In genomic region chr13:75549262-75550158, GRCh38 we compare ENCODE assay signal across 8 cellular contexts. TPM values are rescaled to one million over a fixed set of nuclear protein-coding genes. Genes with fewer than 3 reads are reported as not detected.
DNase-seq lines count a peak whose midpoint lies in the region; ATAC-seq and TF ChIP-seq lines count a peak whose summit lies in the region.

TSS of gene UCHL3 (plus strand) at chr13:75549791. CDS start at chr13:75549821, 30 bp downstream.

- in situ Hi-C loops in KBM-7 (cut with MboI; ENCODE audit: low pct_unique_long_range_greater_than_20kb, low sequenced_read_pairs), result no loop called here

- H3K36me3 ChIP-seq in esophagus (ENCODE audit: control insufficient read depth in 2 of 2, insufficient read depth in 2 of 2, low read length in 1 of 2), result no peaks in the 10 kb centered on the region
- no peaks in the 10 kb centered on the region for H3K36me3 ChIP-seq in muscle layer of colon (ENCODE audit: insufficient read depth, low read length)

- H3K4me1 ChIP-seq in esophagus (ENCODE audit: control insufficient read depth in 2 of 2, insufficient read depth in 2 of 2, low read length in 1 of 2) (no peaks in the 10 kb centered on the region), muscle layer of colon (ENCODE audit: insufficient read depth, low read length) (peaks cover 7% of the 10 kb centered on the region)

- H3K27ac ChIP-seq in esophagus (ENCODE audit: low read depth in 2 of 2, low read length in 1 of 2) (peak within 1 kb of the TSS; percentile 77 to 84), muscle layer of colon (ENCODE audit: low read depth, low read length) (peak within 1 kb of the TSS; percentile 36)

- peak; percentile 97 for ATAC-seq in GM21619 (IDR thresholded peaks at IDR 0.05; ENCODE audit: unreplicated experiment)
- ATAC-seq in activated T-cell treated with anti-CD3 and anti-CD28 coated beads, Interleukin-2, amount 50 U/mL, for 4 hours, result peak; percentile 92 to 93

- H3K4me1 Mint-ChIP-seq in activated T-cell treated with anti-CD3 and anti-CD28 coated beads, Interleukin-2, amount 50 U/mL, for 4 hours (ENCODE audit: low read depth), result peaks cover 40% of the 10 kb centered on the region

- H3K27me3 Mint-ChIP-seq in activated T-cell treated with anti-CD3 and anti-CD28 coated beads, Interleukin-2, amount 50 U/mL, for 4 hours (ENCODE audit: low read depth), result no peaks in the 10 kb centered on the region

- 0% methylated on average over 63 to 74 of the region's 74 CpGs for WGBS in esophagus, 2 donors

- H3K4me3 ChIP-seq in esophagus (ENCODE audit: low read depth in 1 of 2, low read length in 2 of 2) (peak within 1 kb of the TSS; percentile 96 to 98), muscle layer of colon (ENCODE audit: low read depth in 1 of 2, low read length in 2 of 2) (peak within 1 kb of the TSS; percentile 36 to 93)

- no peaks in the 10 kb centered on the region for H3K27me3 ChIP-seq in esophagus (ENCODE audit: control insufficient read depth in 1 of 2, insufficient read depth in 2 of 2, low read length in 2 of 2)
- H3K27me3 ChIP-seq in muscle layer of colon (ENCODE audit: control insufficient read depth in 1 of 2, insufficient read depth in 2 of 2, low read length in 2 of 2), result no peaks in the 10 kb centered on the region

- DNase-seq in DMS53 treated with DMSO at 0.1 percent for 48 hours (lab: John Stamatoyannopoulos, UW; ENCODE audit: unreplicated experiment) (peak; percentile 62), KBM-7 (peak; percentile 96)
- DNase-seq in activated T-cell treated with anti-CD3 and anti-CD28 coated beads, Interleukin-2, amount 50 U/mL, for 4 hours, result peak; percentile 98
- DNase-seq in stimulated activated CD8-positive, alpha-beta memory T cell treated with anti-CD3 and anti-CD28 coated beads, Interleukin-7, amount 100 ng/mL, for 4 hours (ENCODE audit: low read depth in 2 of 2), result peak; percentile 95

- H3K9me3 ChIP-seq in esophagus (ENCODE audit: control insufficient read depth in 2 of 2, insufficient read depth in 1 of 2, low read depth in 1 of 2, low read length in 1 of 2), result no peaks in the 10 kb centered on the region
- no peaks in the 10 kb centered on the region for H3K9me3 ChIP-seq in muscle layer of colon (ENCODE audit: low read length)

- peaks cover 14% of the 10 kb centered on the region for H3K36me3 Mint-ChIP-seq in activated T-cell treated with anti-CD3 and anti-CD28 coated beads, Interleukin-2, amount 50 U/mL, for 4 hours (ENCODE audit: insufficient read depth)

- peak within 1 kb of the TSS; percentile 82 for H3K9ac ChIP-seq in muscle layer of colon (ENCODE audit: low read length)

- no peaks in the 10 kb centered on the region for H3K9me3 Mint-ChIP-seq in activated T-cell treated with anti-CD3 and anti-CD28 coated beads, Interleukin-2, amount 50 U/mL, for 4 hours

- H3K4me3 Mint-ChIP-seq in activated T-cell treated with anti-CD3 and anti-CD28 coated beads, Interleukin-2, amount 50 U/mL, for 4 hours, result peak within 1 kb of the TSS; percentile 94

TF ChIP-seq in PFSK-1, 5 proteins besides CTCF, POLR2A, EP300 and RAD21:
- peak; percentile 69 for TF ChIP-seq POLR2AphosphoS5 (IDR thresholded peaks at IDR 0.05; ENCODE audit: low read depth, low read length)
- TF ChIP-seq FOXP2 (optimal IDR thresholded peaks at IDR 0.05; ENCODE audit: borderline replicate concordance, extremely low read depth, extremely low read length, insufficient read depth), result peak; percentile 65
- 0 out of 2 replicates have a peak, but pooled peaks have one; percentile 10 for TF ChIP-seq SIN3A (IDR thresholded peaks at IDR 0.05; ENCODE audit: borderline replicate concordance, insufficient read depth, low read length)
- TF ChIP-seq REST (IDR thresholded peaks at IDR 0.05; ENCODE audit: insufficient read depth in 1 of 2, low read depth in 2 of 2, low read length in 2 of 2), result no peak
TF ChIP-seq in PFSK-1: peak in this region for 3.

RNA-seq across cellular contexts. Expression of gene UCHL3, which starts in this region (rescaled TPM):
- 20.5 TPM for polyA plus RNA-seq in PFSK-1 (2012; ENCODE audit: insufficient read length, low read depth)
- 10 to 100 TPM; 48.7 to 56.6 (median 51.9) TPM for total RNA-seq in activated T-cell treated with anti-CD3 and anti-CD28 coated beads, Interleukin-2, amount 50 U/mL, for 4 hours
- polyA plus RNA-seq in esophagus, result 10 to 100 TPM; 30.3 to 72.7 TPM

Comparison
In these comparisons a context has a peak if more than half of its experiments do, and no peak if none do; other contexts are left out.
1. Peak in every context shown above with its lines: DNase-seq, ATAC-seq, H3K4me3 ChIP-seq and H3K27ac ChIP-seq.